In genomic region chr19:21604351-21604926, GRCh38 we compare ENCODE assay signal across 8 cellular contexts.
DNase-seq lines count a peak whose midpoint lies in the region; ATAC-seq, FAIRE-seq and TF ChIP-seq lines count a peak whose summit lies in the region.

No MANE protein-coding gene starts in this region.

- POLR2A ChIA-PET in SK-N-SH (lab: Yijun Ruan, JAX): no interaction called here

- H2AFZ ChIP-seq in SK-N-SH (ENCODE audit: low read depth): peak overlapping the region; percentile 31; the same call in 1 of the 2 replicates

- peak overlapping the region in 1 of 2 experiments; percentile 89; a peak in 2 of 4 replicates for H3K27ac ChIP-seq in SK-N-SH (ENCODE audit: low read depth in 2 of 2, low read length in 1 of 2)

- ATAC-seq in esophagus mucosa (peak; percentile 59), HG02885 (IDR thresholded peaks at IDR 0.05; ENCODE audit: poor library complexity, unreplicated experiment) (no peak)

- H3F3A ChIP-seq in SK-N-SH (replicated peaks; ENCODE audit: insufficient read depth): no peaks in the 10 kb centered on the region

- H3K9me2 ChIP-seq in SK-N-SH: no peaks in the 10 kb centered on the region

- no peaks in the 10 kb centered on the region for H3K36me3 Mint-ChIP-seq in neural crest cell (ENCODE audit: low read depth)

- no peaks in the 10 kb centered on the region for H3K27me3 ChIP-seq in SK-N-SH (ENCODE audit: insufficient read depth)

- no peaks in the 10 kb centered on the region for H3K36me3 ChIP-seq in SK-N-SH (replicated peaks in 1 of 2; ENCODE audit: control insufficient read depth in 1 of 2, insufficient read depth in 2 of 2, low read length in 1 of 2)

- no peaks in the 10 kb centered on the region for H3K79me2 ChIP-seq in SK-N-SH (ENCODE audit: insufficient read depth)

- H3K9me3 Mint-ChIP-seq in neural crest cell: no peaks in the 10 kb centered on the region

- no peaks in the 10 kb centered on the region for H3K9me3 ChIP-seq in SK-N-SH

- DNase-seq in activated CD4-positive, alpha-beta T cell treated with anti-CD3 and anti-CD28 coated beads for 48 hours: peak; percentile 10
- no peak for DNase-seq in activated CD4-positive, alpha-beta T cell treated with anti-CD3 and anti-CD28 coated beads for 1 hour
- DNase-seq in SK-N-SH: no peak
- DNase-seq in neural crest cell (ENCODE audit: low read depth, low spot score): no peak
- DNase-seq in GM10266 (ENCODE audit: extremely low spot score): no peak
- DNase-seq in GM12892 (ENCODE audit: insufficient read length): no peak

- peaks cover 33% of the 10 kb centered on the region for H3K4me1 Mint-ChIP-seq in neural crest cell

- H3K4me3 ChIP-seq in SK-N-SH (ENCODE audit: low read depth in 2 of 2, low read length in 1 of 2): peak overlapping the region; percentile 33 to 47; a peak in 3 of 4 replicates

- no peaks in the 10 kb centered on the region for H4K20me1 ChIP-seq in SK-N-SH (ENCODE audit: insufficient read depth)

- peak overlapping the region; percentile 58 for H3K4me2 ChIP-seq in SK-N-SH

- 15% methylated on average over 4 of the region's 4 CpGs for WGBS in SK-N-SH (ENCODE audit: low lambda C conversion rate)

- CTCF ChIA-PET in SK-N-SH (lab: Yijun Ruan, JAX): no interaction called here

- peaks cover 0 to 20% of the 10 kb centered on the region in 2 experiments; a peak in 2 of 4 replicates for H3K4me1 ChIP-seq in SK-N-SH (ENCODE audit: control insufficient read depth in 1 of 2, insufficient read depth in 2 of 2, low read depth in 1 of 2, low read length in 1 of 2)

- no peaks in the 10 kb centered on the region for H3K27me3 Mint-ChIP-seq in neural crest cell (ENCODE audit: low read depth)

- peak overlapping the region; percentile 52 for H3K4me3 Mint-ChIP-seq in neural crest cell

- no peak for TF ChIP-seq POLR2A in GM12892 (IDR thresholded peaks at IDR 0.05; ENCODE audit: low read depth, low read length)

- no peak for TF ChIP-seq EP300 in SK-N-SH (IDR thresholded peaks at IDR 0.05; ENCODE audit: borderline replicate concordance in 1 of 2, low read depth in 1 of 2, low read length in 1 of 2)

- no peak for FAIRE-seq in GM12892 (lab: Jason Lieb, UNC)

- no peak for TF ChIP-seq CTCF in SK-N-SH (IDR thresholded peaks at IDR 0.05)
- no peak for TF ChIP-seq CTCF in neural crest cell (conservative IDR thresholded peaks at IDR 0.05)
- no peak for TF ChIP-seq CTCF in GM10266 (IDR thresholded peaks at IDR 0.05; ENCODE audit: control insufficient read depth, insufficient read depth, low read depth, missing control alignments)

- H3K9ac ChIP-seq in SK-N-SH: peak overlapping the region; percentile 36

- no peak for TF ChIP-seq RAD21 in SK-N-SH (IDR thresholded peaks at IDR 0.05; ENCODE audit: low read length)

- H3K27ac Mint-ChIP-seq in neural crest cell (ENCODE audit: unreplicated experiment): peak overlapping the region; percentile 30

TF ChIP-seq in SK-N-SH, 30 proteins besides CTCF, POLR2A, EP300 and RAD21:
- TF ChIP-seq REST (IDR thresholded peaks at IDR 0.05; ENCODE audit: low read depth, low read length) (no peak), TAF1 (IDR thresholded peaks at IDR 0.05; ENCODE audit: borderline replicate concordance, low read depth, low read length) (no peak), JUND (IDR thresholded peaks at IDR 0.05) (no peak), FOSL2 (IDR thresholded peaks at IDR 0.05; ENCODE audit: borderline replicate concordance, low read depth) (no peak), FOXJ3 (CRISPR knock-in tag; IDR thresholded peaks at IDR 0.05) (no peak), ELF1 (IDR thresholded peaks at IDR 0.05) (no peak), NRF1 (IDR thresholded peaks at IDR 0.05; ENCODE audit: low read depth, low read length) (no peak), POLR2AphosphoS5 (IDR thresholded peaks at IDR 0.05; ENCODE audit: low read depth, low read length) (no peak), GABPA (IDR thresholded peaks at IDR 0.05; ENCODE audit: low read depth) (no peak), RXRA (IDR thresholded peaks at IDR 0.05; ENCODE audit: borderline replicate concordance, low read depth) (no peak), EZH2phosphoT487 (IDR thresholded peaks at IDR 0.05; ENCODE audit: borderline replicate concordance, low read depth) (no peak), MEF2A (IDR thresholded peaks at IDR 0.05; ENCODE audit: borderline replicate concordance, low read depth) (no peak), YY1 (IDR thresholded peaks at IDR 0.05; ENCODE audit: low read depth) (no peak)
- TF ChIP-seq, protein P1, sequence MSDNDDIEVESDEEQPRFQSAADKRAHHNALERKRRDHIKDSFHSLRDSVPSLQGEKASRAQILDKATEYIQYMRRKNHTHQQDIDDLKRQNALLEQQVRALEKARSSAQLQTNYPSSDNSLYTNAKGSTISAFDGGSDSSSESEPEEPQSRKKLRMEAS (IDR thresholded peaks at IDR 0.05; ENCODE audit: low read depth): no peak
